ENCODE assay signal across 11 cellular contexts in genomic region chr5:177434437-177434836, GRCh38. TPM values are rescaled to one million over a fixed set of nuclear protein-coding genes. Genes with fewer than 3 reads are reported as not detected.
DNase-seq lines count a peak whose midpoint lies in the region; ATAC-seq and TF ChIP-seq lines count a peak whose summit lies in the region.
"Had no signal": no experiment of that assay in that cellular context is flagged by ENCODE, and none has a peak within 500 bp of the region (broad histone marks: within the 10 kb centered on the region; RNA-seq: fewer than 3 reads in every experiment).

No MANE protein-coding gene starts in this region.

- peak overlapping the region; percentile 24 for H3K27ac Mint-ChIP-seq in activated CD8-positive, alpha-beta memory T cell treated with anti-CD3 and anti-CD28 coated beads, Interleukin-2, amount 10 ng/mL, durations not matched to agents 7 days and 5 days
- H3K27ac Mint-ChIP-seq in immature natural killer cell: peak overlapping the region; percentile 72 to 90 (median 82)
- no peak overlapping the region for H3K27ac Mint-ChIP-seq in endothelial cell (ENCODE audit: unreplicated experiment)

- no peak overlapping the region for H3K4me3 Mint-ChIP-seq in activated CD8-positive, alpha-beta memory T cell treated with anti-CD3 and anti-CD28 coated beads, Interleukin-2, amount 10 ng/mL, durations not matched to agents 7 days and 5 days
- H3K4me3 Mint-ChIP-seq in immature natural killer cell: peak overlapping the region; percentile 55 to 75 (median 67)
- H3K4me3 Mint-ChIP-seq in endothelial cell (ENCODE audit: unreplicated experiment): no peak overlapping the region

- CTCF ChIA-PET in activated CD8-positive, alpha-beta memory T cell treated with anti-CD3 and anti-CD28 coated beads, Interleukin-2, amount 10 ng/mL, durations not matched to agents 7 days and 5 days (lab: Charles Lee): interaction anchor here (0.8 to 16.5 kb wide), 4 partner anchors 12 to 44 kb away, joined by 4 to 269 read pairs (median 131); partner anchors contain the start of genes PFN3 and PRR7

- peaks cover 58% of the 10 kb centered on the region for H3K36me3 Mint-ChIP-seq in activated CD8-positive, alpha-beta memory T cell treated with anti-CD3 and anti-CD28 coated beads, Interleukin-2, amount 10 ng/mL, durations not matched to agents 7 days and 5 days
- H3K36me3 Mint-ChIP-seq in immature natural killer cell: peaks cover 10 to 43% (median 14%) of the 10 kb centered on the region in 3 donors
- H3K36me3 Mint-ChIP-seq in endothelial cell (ENCODE audit: low read depth, unreplicated experiment): peaks cover 20% of the 10 kb centered on the region

- peak; percentile 83 for DNase-seq in stimulated activated CD4-positive, alpha-beta T cell treated with anti-CD3 and anti-CD28 coated beads, Interleukin-15, amount 100 ng/mL, for 24 hours
- no peak for DNase-seq in stimulated activated CD4-positive, alpha-beta T cell treated with anti-CD3 and anti-CD28 coated beads, Interleukin-2, amount 100 ng/mL, for 48 hours
- DNase-seq in activated CD8-positive, alpha-beta memory T cell treated with anti-CD3 and anti-CD28 coated beads, Interleukin-2, amount 10 ng/mL, durations not matched to agents 7 days and 5 days: no peak
- DNase-seq in immature natural killer cell: peak in 1 of 3 donors; percentile 38
- DNase-seq in midbrain (lab: John Stamatoyannopoulos, UW): no peak
- no peak for DNase-seq in NCI-H146 treated with DMSO at 0.1 percent for 48 hours (lab: John Stamatoyannopoulos, UW; ENCODE audit: unreplicated experiment)
- no peak for DNase-seq in endothelial cell (ENCODE audit: low spot score)
- DNase-seq: WERI-Rb-1 had no signal

- no peak for TF ChIP-seq CTCF in endothelial cell (IDR thresholded peaks at IDR 0.05; ENCODE audit: unreplicated experiment)

- peaks cover 60% of the 10 kb centered on the region for H3K4me1 Mint-ChIP-seq in activated CD8-positive, alpha-beta memory T cell treated with anti-CD3 and anti-CD28 coated beads, Interleukin-2, amount 10 ng/mL, durations not matched to agents 7 days and 5 days
- H3K4me1 Mint-ChIP-seq in immature natural killer cell: peaks cover 69 to 79% of the 10 kb centered on the region in 2 donors
- H3K4me1 Mint-ChIP-seq in endothelial cell (ENCODE audit: unreplicated experiment): no peaks in the 10 kb centered on the region

- no peak for ATAC-seq in activated CD8-positive, alpha-beta memory T cell treated with anti-CD3 and anti-CD28 coated beads, Interleukin-2, amount 10 ng/mL, durations not matched to agents 7 days and 5 days
- ATAC-seq in HG03280 (IDR thresholded peaks at IDR 0.05; ENCODE audit: unreplicated experiment): no peak

- no peaks in the 10 kb centered on the region for H3K9me3 Mint-ChIP-seq in activated CD8-positive, alpha-beta memory T cell treated with anti-CD3 and anti-CD28 coated beads, Interleukin-2, amount 10 ng/mL, durations not matched to agents 7 days and 5 days (ENCODE audit: low read depth)
- H3K9me3 Mint-ChIP-seq in immature natural killer cell (no peaks in the 10 kb centered on the region), endothelial cell (ENCODE audit: unreplicated experiment) (no peaks in the 10 kb centered on the region)

- no peaks in the 10 kb centered on the region for H3K27me3 Mint-ChIP-seq in activated CD8-positive, alpha-beta memory T cell treated with anti-CD3 and anti-CD28 coated beads, Interleukin-2, amount 10 ng/mL, durations not matched to agents 7 days and 5 days
- peaks cover 4 to 16% (median 5%) of the 10 kb centered on the region in 3 donors for H3K27me3 Mint-ChIP-seq in immature natural killer cell (ENCODE audit: low read depth in 3 of 3)
- H3K27me3 Mint-ChIP-seq in endothelial cell (ENCODE audit: unreplicated experiment): peaks cover 15% of the 10 kb centered on the region

RNA-seq across cellular contexts. Expression of gene GRK6, which starts 8.0 kb away (rescaled TPM):
- 100 to 1,000 TPM; 112 to 159 TPM for total RNA-seq in activated CD8-positive, alpha-beta memory T cell treated with anti-CD3 and anti-CD28 coated beads, Interleukin-2, amount 10 ng/mL, durations not matched to agents 7 days and 5 days
- polyA plus RNA-seq in immature natural killer cell: 100 to 1,000 TPM; 102 to 129 (median 103) TPM
- 33.1 TPM for total RNA-seq in endothelial cell (ENCODE audit: unreplicated experiment)

RNA-seq across cellular contexts. Expression of gene PRR7, which starts 12.2 kb away (rescaled TPM):
- 1 to 10 TPM; 3.1 to 5.3 TPM for total RNA-seq in activated CD8-positive, alpha-beta memory T cell treated with anti-CD3 and anti-CD28 coated beads, Interleukin-2, amount 10 ng/mL, durations not matched to agents 7 days and 5 days
- polyA plus RNA-seq in immature natural killer cell: 10 to 100 TPM in 2 of 3 donors, 1 to 10 TPM in 1; 9.6 to 25.4 (median 17.5) TPM
- total RNA-seq in endothelial cell (ENCODE audit: unreplicated experiment): 0.97 TPM

RNA-seq across cellular contexts. Expression of gene F12, which starts 25.1 kb away (rescaled TPM):
- 1 to 10 TPM; 1.3 to 2.2 TPM for total RNA-seq in activated CD8-positive, alpha-beta memory T cell treated with anti-CD3 and anti-CD28 coated beads, Interleukin-2, amount 10 ng/mL, durations not matched to agents 7 days and 5 days
- polyA plus RNA-seq in immature natural killer cell: 1 to 10 TPM in 2 of 3 donors, not detected in 1; 1.3 to 2.3 TPM
- total RNA-seq in endothelial cell (ENCODE audit: unreplicated experiment): 1.4 TPM

RNA-seq across cellular contexts. Expression of gene PFN3, which starts 34.0 kb away (rescaled TPM):
- not detected for total RNA-seq in activated CD8-positive, alpha-beta memory T cell treated with anti-CD3 and anti-CD28 coated beads, Interleukin-2, amount 10 ng/mL, durations not matched to agents 7 days and 5 days
- not detected for polyA plus RNA-seq in immature natural killer cell
- not detected for total RNA-seq in endothelial cell (ENCODE audit: unreplicated experiment)
- total RNA-seq: endothelial cell of umbilical vein, mononuclear cell had no signal
- polyA plus RNA-seq: endothelial cell of umbilical vein had no signal

RNA-seq across cellular contexts. Expression of gene DBN1, which starts 39.0 kb away (rescaled TPM):
- 100 to 1,000 TPM in 1 of 2 experiments, 10 to 100 TPM in 1; 81.5 to 128 TPM for total RNA-seq in activated CD8-positive, alpha-beta memory T cell treated with anti-CD3 and anti-CD28 coated beads, Interleukin-2, amount 10 ng/mL, durations not matched to agents 7 days and 5 days
- polyA plus RNA-seq in immature natural killer cell: 1 to 10 TPM in 2 of 3 donors, under 1 TPM in 1; 0.93 to 4.2 (median 2.8) TPM
- 315 TPM for total RNA-seq in endothelial cell (ENCODE audit: unreplicated experiment)

Comparison
In these comparisons a context has a peak if more than half of its experiments do, and no peak if none do; other contexts are left out.
1. H3K4me3 Mint-ChIP-seq: peak in immature natural killer cell (5 of 5); none in activated CD8-positive, alpha-beta memory T cell treated with anti-CD3 and anti-CD28 coated beads, Interleukin-2, amount 10 ng/mL, durations not matched to agents 7 days and 5 days (single experiment) and endothelial cell (single experiment).